16 cellular contexts compared by ENCODE assay signal in genomic region chr15:51024735-51025453, GRCh38.
DNase-seq lines count a peak whose midpoint lies in the region; ATAC-seq and TF ChIP-seq lines count a peak whose summit lies in the region.
"Had no signal": no experiment of that assay in that cellular context is flagged by ENCODE, and none has a peak within 500 bp of the region (broad histone marks: within the 10 kb centered on the region; RNA-seq: fewer than 3 reads in every experiment).

No MANE protein-coding gene starts in this region.

- no peak overlapping the region for H3K4me3 ChIP-seq in A673 (ENCODE audit: low read depth, low read length, poor library complexity, severe bottlenecking)
- H3K4me3 ChIP-seq: lung had no signal

- intact Hi-C loops in A673 (cut with micrococcal nuclease; ENCODE audit: unreplicated experiment) = no loop called here

- H3K27ac ChIP-seq in A673 (ENCODE audit: low read depth, low read length, poor library complexity, severe bottlenecking) = no peak overlapping the region

- POLR2A ChIA-PET in A673 (lab: Charles Lee; ENCODE audit: low non-redundant PET) = no interaction called here

- no peaks in the 10 kb centered on the region for H3K9me3 ChIP-seq in A673 (ENCODE audit: low read depth, low read length, poor library complexity, severe bottlenecking)

- CTCF ChIA-PET in A673 (lab: Charles Lee) = no interaction called here

- no TSS peak for BruUV-seq in A673 (replicated peaks; lab: Mats Ljungman, UMichigan)

- no peaks in the 10 kb centered on the region for H3K36me3 ChIP-seq in A673 (ENCODE audit: insufficient read depth, low read length, poor library complexity, severe bottlenecking)

- no peaks in the 10 kb centered on the region for H3K4me1 ChIP-seq in A673 (ENCODE audit: insufficient read depth, low read length, poor library complexity, severe bottlenecking)
- H3K4me1 ChIP-seq: Caco-2 had no signal

- ATAC-seq in GM19351 (IDR thresholded peaks at IDR 0.05; ENCODE audit: unreplicated experiment) (no peak), GM18909 (IDR thresholded peaks at IDR 0.05; ENCODE audit: poor library complexity, unreplicated experiment) (no peak)
- ATAC-seq: activated naive CD8-positive, alpha-beta T cell treated with anti-CD3 and anti-CD28 coated beads, Interleukin-2, amount 50 U/mL, for 24 hours; Right ventricle myocardium inferior; T-helper 17 cell had no signal

- no peaks in the 10 kb centered on the region for H3K27me3 ChIP-seq in A673 (replicated peaks; ENCODE audit: insufficient read depth, low read depth, low read length, poor library complexity)

- TF ChIP-seq CTCF in A673 (conservative IDR thresholded peaks at IDR 0.05; ENCODE audit: low read depth, low read length) = no peak

- peak; percentile 17 for DNase-seq in A673 (ENCODE audit: low spot score)
- peak; percentile 75 for DNase-seq in NCI-H1694 (lab: John Stamatoyannopoulos, UW)
- peak; percentile 21 for DNase-seq in cerebellar cortex (ENCODE audit: low spot score)
- peak; percentile 22 for DNase-seq in medulla oblongata (ENCODE audit: extremely low spot score)
- no peak for DNase-seq in MV-4-11 (lab: John Stamatoyannopoulos, UW)
- no peak for DNase-seq in DMS153 (lab: John Stamatoyannopoulos, UW)
- DNase-seq: ACHN; activated CD4-positive, alpha-beta T cell treated with anti-CD3 and anti-CD28 coated beads, Interleukin-2, amount 10 ng/mL, durations not matched to agents 7 days and 5 days; activated naive CD8-positive, alpha-beta T cell treated with anti-CD3 and anti-CD28 coated beads, Interleukin-2, amount 50 U/mL, for 24 hours; activated T-cell treated with anti-CD3 and anti-CD28 coated beads, Interleukin-2, amount 50 U/mL, for 1 hour; Caco-2; T-helper 17 cell had no signal

Comparison
In these comparisons a context has a peak if more than half of its experiments do, and no peak if none do; other contexts are left out.
1. DNase-seq: peak in A673 (single experiment), NCI-H1694 (single experiment), cerebellar cortex (single experiment) and medulla oblongata (single experiment); none in MV-4-11 (single experiment) and DMS153 (single experiment).